ENCODE assay signal across 13 cellular contexts in the genomic region with DNA sequence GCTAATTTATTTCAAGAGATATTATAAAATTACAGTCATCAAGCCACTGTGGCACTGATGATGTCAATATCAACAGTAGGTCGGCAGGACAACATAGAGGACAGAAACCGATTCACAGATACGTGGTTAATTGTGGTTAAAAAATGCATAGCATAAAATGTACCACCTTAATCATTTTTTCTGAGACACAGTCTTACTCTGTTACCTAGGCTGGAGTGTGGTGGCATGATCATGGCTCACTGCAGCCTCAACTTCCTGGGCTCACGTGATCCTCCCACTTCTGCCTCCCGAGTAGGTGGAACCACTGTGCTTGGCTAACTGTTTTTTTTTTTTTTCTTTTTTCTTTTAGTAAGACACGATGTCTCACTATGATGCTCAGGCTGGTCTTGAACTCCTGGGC.
"Had no signal": no experiment of that assay in that cellular context is flagged by ENCODE, and none has a peak within 500 bp of the region (broad histone marks: within the 10 kb centered on the region; RNA-seq: fewer than 3 reads in every experiment).

No MANE protein-coding gene starts in this region.

- H3K36me3 Mint-ChIP-seq: activated naive CD8-positive, alpha-beta T cell had no signal

- DNase-seq: activated CD4-positive, alpha-beta T cell treated with anti-CD3 and anti-CD28 coated beads, Interleukin-2, amount 50 U/mL, for 4 hours; anterior cingulate cortex; cerebellar nuclear complex; stimulated activated CD4-positive, alpha-beta T cell treated with anti-CD3 and anti-CD28 coated beads, Interleukin-4, amount 100 ng/mL, for 1 hour; substantia nigra; T-helper 1 cell; transverse colon; WERI-Rb-1 had no signal

- H3K27me3 Mint-ChIP-seq: activated naive CD8-positive, alpha-beta T cell had no signal

- H3K27ac Mint-ChIP-seq: activated naive CD8-positive, alpha-beta T cell; activated T-helper 1 cell treated with anti-CD3 and anti-CD28 coated beads, Interleukin-12 subunit alpha, Interleukin-12 subunit beta, Interleukin-2, Interleukin-4 antibody, amounts not matched to agents 30 ng/mL and 10 ng/mL and 1 ng/mL, durations not matched to agents 14 hours and 24 hours and 36 hours; dendritic cell treated with granulocyte-macrophage colony-stimulating factor and Interleukin-4, amounts not matched to agents 40 ng/mL and 50 ng/mL, for 4 days had no signal

- H3K4me3 Mint-ChIP-seq: activated naive CD8-positive, alpha-beta T cell; activated T-helper 1 cell treated with anti-CD3 and anti-CD28 coated beads, Interleukin-12 subunit alpha, Interleukin-12 subunit beta, Interleukin-2, Interleukin-4 antibody, amounts not matched to agents 30 ng/mL and 10 ng/mL and 1 ng/mL, durations not matched to agents 14 hours and 24 hours and 36 hours; dendritic cell treated with granulocyte-macrophage colony-stimulating factor and Interleukin-4, amounts not matched to agents 40 ng/mL and 50 ng/mL, for 4 days; neural crest cell had no signal

- ATAC-seq: sciatic nerve had no signal
